17 cellular contexts compared by ENCODE assay signal in genomic region chr15:81327526-81327925, GRCh38. TPM values are rescaled to one million over a fixed set of nuclear protein-coding genes. Genes with fewer than 3 reads are reported as not detected.
DNase-seq lines count a peak whose midpoint lies in the region; ATAC-seq and TF ChIP-seq lines count a peak whose summit lies in the region.
"Had no signal": no experiment of that assay in that cellular context is flagged by ENCODE, and none has a peak within 500 bp of the region (broad histone marks: within the 10 kb centered on the region; RNA-seq: fewer than 3 reads in every experiment).

No MANE protein-coding gene starts in this region.

- no peaks in the 10 kb centered on the region for H3K9me3 ChIP-seq in OCI-LY7 (ENCODE audit: low read length)
- no peaks in the 10 kb centered on the region for H3K9me3 ChIP-seq in skeletal muscle satellite cell (replicated peaks; ENCODE audit: low read length)
- H3K9me3 ChIP-seq in aorta (ENCODE audit: control insufficient read depth, low read length) = no peaks in the 10 kb centered on the region
- H3K9me3 ChIP-seq: suprapubic skin had no signal

- ATAC-seq in HG02610 (IDR thresholded peaks at IDR 0.05; ENCODE audit: unreplicated experiment) (no peak), aorta (ENCODE audit: low FRiP score) (no peak)
- ATAC-seq: Panc1 had no signal

- H4K20me1 ChIP-seq in OCI-LY7 (ENCODE audit: insufficient read depth, low read length) = no peaks in the 10 kb centered on the region

- CTCF ChIA-PET in OCI-LY7 (lab: Charles Lee; ENCODE audit: unreplicated experiment) = interaction anchor here (0.7 to 2.1 kb wide), 4 partner anchors 26 to 62 kb away, joined by 3 to 10 read pairs (median 4); no protein-coding TSS in a partner anchor

- peak overlapping the region; percentile 61 for H3K4me2 ChIP-seq in OCI-LY7 (ENCODE audit: low read length)
- peak overlapping the region; percentile 45 for H3K4me2 ChIP-seq in skeletal muscle satellite cell (ENCODE audit: low read length)

- POLR2A ChIA-PET in OCI-LY7 (lab: Charles Lee) = interaction anchor here (0.7 to 2.9 kb wide), 10 partner anchors 8 to 61 kb away, joined by 3 to 12 read pairs (median 4); no protein-coding TSS in a partner anchor

- no peak for TF ChIP-seq CTCF in OCI-LY7 (conservative IDR thresholded peaks at IDR 0.05; ENCODE audit: low read length)
- TF ChIP-seq CTCF in fibroblast of mammary gland (conservative IDR thresholded peaks at IDR 0.05; ENCODE audit: control insufficient read depth, insufficient read depth, low read depth, low read length) = no peak

- peak overlapping the region; percentile 23 for H3K4me3 ChIP-seq in OCI-LY7 (ENCODE audit: low read depth, low read length, poor library complexity, severe bottlenecking)
- no peak overlapping the region for H3K4me3 ChIP-seq in fibroblast of mammary gland (ENCODE audit: control insufficient read depth, low read depth, low read length)
- no peak overlapping the region for H3K4me3 ChIP-seq in skeletal muscle satellite cell (ENCODE audit: low read length)
- no peak overlapping the region for H3K4me3 ChIP-seq in aorta (ENCODE audit: low read length in 2 of 2)
- H3K4me3 ChIP-seq: suprapubic skin had no signal

- no TSS peak for BruUV-seq in OCI-LY7 (replicated peaks; lab: Mats Ljungman, UMichigan)

- H3K27ac ChIP-seq in OCI-LY7 (ENCODE audit: low read depth, low read length, poor library complexity, severe bottlenecking) (peak overlapping the region; percentile 14), aorta (ENCODE audit: low read depth in 1 of 2, low read length in 2 of 2) (no peak overlapping the region)
- H3K27ac ChIP-seq: suprapubic skin had no signal

- H2AFZ ChIP-seq in OCI-LY7 (ENCODE audit: low read length) = peak overlapping the region; percentile 48; the same call in 1 of the 2 replicates

- H3K36me3 ChIP-seq in OCI-LY7 (ENCODE audit: insufficient read depth, low read length) (no peaks in the 10 kb centered on the region), skeletal muscle satellite cell (ENCODE audit: insufficient read depth, low read length) (no peaks in the 10 kb centered on the region), aorta (ENCODE audit: control insufficient read depth in 1 of 2, insufficient read depth in 2 of 2, low read length in 1 of 2) (no peaks in the 10 kb centered on the region)
- H3K36me3 ChIP-seq: suprapubic skin had no signal

- WGBS in aorta, 2 donors = 67 to 68% methylated on average over 3 of the region's 3 CpGs

- H3K9ac ChIP-seq in skeletal muscle satellite cell (ENCODE audit: low read depth, low read length) = peak overlapping the region; percentile 27

- H3K27me3 ChIP-seq in skeletal muscle satellite cell (ENCODE audit: control insufficient read depth, insufficient read depth, low read length) = no peaks in the 10 kb centered on the region
- H3K27me3 ChIP-seq in aorta (ENCODE audit: control insufficient read depth in 1 of 2, insufficient read depth in 2 of 2, low read length in 1 of 2) = no peaks in the 10 kb centered on the region
- H3K27me3 ChIP-seq: suprapubic skin had no signal

- peaks cover 4% of the 10 kb centered on the region; the same call in 1 of the 2 replicates for H3K79me2 ChIP-seq in OCI-LY7 (ENCODE audit: insufficient read depth, low read depth, low read length)

- intact Hi-C loops in OCI-LY7 (cut with micrococcal nuclease; ENCODE audit: unreplicated experiment) (no loop called here), aorta (cut with DNase I) (no loop called here)

- peaks cover 38% of the 10 kb centered on the region for H3K4me1 ChIP-seq in OCI-LY7 (ENCODE audit: insufficient read depth, low read length, poor library complexity, severe bottlenecking)
- H3K4me1 ChIP-seq in skeletal muscle satellite cell (ENCODE audit: control insufficient read depth, insufficient read depth, low read length) = peaks cover 37% of the 10 kb centered on the region
- H3K4me1 ChIP-seq in aorta (ENCODE audit: control insufficient read depth in 1 of 2, insufficient read depth in 2 of 2, low read length in 2 of 2) = no peaks in the 10 kb centered on the region

- peak; percentile 89 for DNase-seq in GM04503 (ENCODE audit: low read depth)
- no peak for DNase-seq in OCI-LY7 (ENCODE audit: low spot score)
- peak; percentile 91 for DNase-seq in fibroblast of mammary gland (ENCODE audit: low read depth)
- no peak for DNase-seq in putamen (ENCODE audit: low spot score)
- DNase-seq in aorta = no peak
- DNase-seq: activated CD4-positive, alpha-beta memory T cell treated with anti-CD3 and anti-CD28 coated beads, Interleukin-2, amount 10 ng/mL, durations not matched to agents 7 days and 5 days; activated gamma-delta T cell treated with Interleukin-2 at 50 U/mL for 16 hours; Calu3; cerebellar nuclear complex; NCI-H446; small intestine had no signal

- no peaks in the 10 kb centered on the region for H3K9me2 ChIP-seq in OCI-LY7 (ENCODE audit: insufficient read depth, low read length)

RNA-seq across cellular contexts. Expression of gene STARD5, which starts 3.6 kb away (rescaled TPM):
- total RNA-seq in OCI-LY7 (2014; rRNA removed; shearing (Covaris generic)) = 12.4 and 20.3 TPM in 2 replicates
- total RNA-seq in OCI-LY7 (2022) = 6.5 and 8.3 TPM in 2 replicates
- 3.3 and 6.1 TPM in 2 replicates for total RNA-seq in skeletal muscle satellite cell (2012; rRNA removed)
- 1 to 10 TPM; 2.2 to 7.0 TPM for total RNA-seq in aorta
- polyA plus RNA-seq in aorta = 10 to 100 TPM in 1 of 2 donors, 1 to 10 TPM in 1; 3.6 to 10.3 TPM

RNA-seq across cellular contexts. Expression of gene TMC3, which starts 46.5 kb away (rescaled TPM):
- total RNA-seq in OCI-LY7 (2014; rRNA removed; shearing (Covaris generic)) = not detected in 2 replicates
- total RNA-seq in OCI-LY7 (2022) = not detected in 2 replicates
- total RNA-seq in skeletal muscle satellite cell (2012; rRNA removed) = not detected in 2 replicates
- under 1 TPM in 1 of 2 donors, not detected in 1; 0.81 TPM for total RNA-seq in aorta
- not detected for polyA plus RNA-seq in aorta
- total RNA-seq: activated CD4-positive, alpha-beta memory T cell treated with anti-CD3 and anti-CD28 coated beads, Interleukin-2, amount 10 ng/mL, durations not matched to agents 7 days and 5 days; Calu3; T-helper 2 cell treated with Interferon-gamma antibody and Interleukin-4, amounts not matched to agents 100 ng/mL and 5 ng/mL, for 36 hours had no signal
- polyA plus RNA-seq: esophagus had no signal

Comparison
In these comparisons a context has a peak if more than half of its experiments do, and no peak if none do; other contexts are left out.
1. DNase-seq: peak in GM04503 (single experiment) and fibroblast of mammary gland (single experiment); none in OCI-LY7 (single experiment), putamen (single experiment) and aorta (0 of 2).